In genomic region chr11:110069158-110069737, GRCh38 we compare ENCODE assay signal across 8 cellular contexts. TPM values are rescaled to one million over a fixed set of nuclear protein-coding genes. Genes with fewer than 3 reads are reported as not detected.
DNase-seq lines count a peak whose midpoint lies in the region; ATAC-seq and TF ChIP-seq lines count a peak whose summit lies in the region.

No MANE protein-coding gene starts in this region.

- TF ChIP-seq CTCF in heart right ventricle (IDR thresholded peaks at IDR 0.05): no peak

- H3K9me3 ChIP-seq in BLaER1 treated with 17β-estradiol and CSF1 and Interleukin-3, amounts not matched to agents 10 nM and 100 nM (replicated peaks in 1 of 11): peaks cover 0 to 6% (median 0%) of the 10 kb centered on the region in 11 experiments; a peak in 5 of 22 replicates
- H3K9me3 ChIP-seq in heart right ventricle: no peaks in the 10 kb centered on the region

- peaks cover 35% of the 10 kb centered on the region for H3K27me3 Mint-ChIP-seq in activated T-helper 17 cell treated with anti-CD3 and anti-CD28 coated beads, Interleukin-2, amount 50 U/mL, for 72 hours

- peak; percentile 61 to 66 for DNase-seq in heart right ventricle
- no peak for DNase-seq in NCI-H774 (lab: John Stamatoyannopoulos, UW)
- no peak for DNase-seq in GM19238 (ENCODE audit: insufficient read length, low spot score)

- H3K4me2 ChIP-seq in BLaER1 treated with 17β-estradiol and CSF1 and Interleukin-3, amounts not matched to agents 10 nM and 100 nM: peak overlapping the region; percentile 57 to 87 (median 75)

- H4K20me1 ChIP-seq in BLaER1 treated with 17β-estradiol and CSF1 and Interleukin-3, amounts not matched to agents 10 nM and 100 nM: no peaks in the 10 kb centered on the region

- intact Hi-C loops in heart right ventricle (cut with DNase I): no loop called here

- no peaks in the 10 kb centered on the region for H3K36me3 ChIP-seq in BLaER1 treated with 17β-estradiol and CSF1 and Interleukin-3, amounts not matched to agents 10 nM and 100 nM
- H3K36me3 ChIP-seq in heart right ventricle: no peaks in the 10 kb centered on the region

- H3K4me1 Mint-ChIP-seq in activated T-helper 17 cell treated with anti-CD3 and anti-CD28 coated beads, Interleukin-2, amount 50 U/mL, for 72 hours: peaks cover 3% of the 10 kb centered on the region

- ATAC-seq in HG03354 (IDR thresholded peaks at IDR 0.05; ENCODE audit: poor library complexity, severe bottlenecking, unreplicated experiment) (peak; percentile 50), SK-N-SH treated with all-trans-retinoic acid at 6 μM for 48 hours (peak; percentile 77), heart right ventricle (peak; percentile 88 to 96 (median 90)), GM19035 (IDR thresholded peaks at IDR 0.05; ENCODE audit: unreplicated experiment) (no peak)
- ATAC-seq in activated T-helper 17 cell treated with anti-CD3 and anti-CD28 coated beads, Interleukin-2, amount 50 U/mL, for 72 hours (replicated peaks): no peak

- H3K9me3 Mint-ChIP-seq in activated T-helper 17 cell treated with anti-CD3 and anti-CD28 coated beads, Interleukin-2, amount 50 U/mL, for 72 hours: no peaks in the 10 kb centered on the region

- peak overlapping the region in 10 of 11 experiments; percentile 7 to 70 (median 58); a peak in 15 of 22 replicates for H3K9ac ChIP-seq in BLaER1 treated with 17β-estradiol and CSF1 and Interleukin-3, amounts not matched to agents 10 nM and 100 nM

- 5 to 10% methylated on average over 7 of the region's 7 CpGs for WGBS in heart right ventricle, 2 donors

- H3K27me3 ChIP-seq in BLaER1 treated with 17β-estradiol and CSF1 and Interleukin-3, amounts not matched to agents 10 nM and 100 nM: no peaks in the 10 kb centered on the region
- no peaks in the 10 kb centered on the region for H3K27me3 ChIP-seq in heart right ventricle

- no peaks in the 10 kb centered on the region for H3K36me3 Mint-ChIP-seq in activated T-helper 17 cell treated with anti-CD3 and anti-CD28 coated beads, Interleukin-2, amount 50 U/mL, for 72 hours (ENCODE audit: low read depth)

- peak overlapping the region in 7 of 10 experiments; percentile 4 to 42 (median 17); a peak in 8 of 20 replicates for H3K4me3 ChIP-seq in BLaER1 treated with 17β-estradiol and CSF1 and Interleukin-3, amounts not matched to agents 10 nM and 100 nM
- H3K4me3 ChIP-seq in heart right ventricle: peak overlapping the region in 1 of 10 donors; percentile 34

- peak overlapping the region; percentile 35 to 84 (median 78); a peak in 21 of 22 replicates for H3K27ac ChIP-seq in BLaER1 treated with 17β-estradiol and CSF1 and Interleukin-3, amounts not matched to agents 10 nM and 100 nM
- H3K27ac ChIP-seq in heart right ventricle: peak overlapping the region in 9 of 10 donors; percentile 7 to 75 (median 60)

- peaks cover 24 to 53% (median 33%) of the 10 kb centered on the region in 10 experiments for H3K4me1 ChIP-seq in BLaER1 treated with 17β-estradiol and CSF1 and Interleukin-3, amounts not matched to agents 10 nM and 100 nM
- peaks cover 4 to 28% (median 23%) of the 10 kb centered on the region in 9 donors for H3K4me1 ChIP-seq in heart right ventricle

- H3K4me3 Mint-ChIP-seq in activated T-helper 17 cell treated with anti-CD3 and anti-CD28 coated beads, Interleukin-2, amount 50 U/mL, for 72 hours: no peak overlapping the region

- H3K27ac Mint-ChIP-seq in activated T-helper 17 cell treated with anti-CD3 and anti-CD28 coated beads, Interleukin-2, amount 50 U/mL, for 72 hours: no peak overlapping the region

TF ChIP-seq in SK-N-SH treated with all-trans-retinoic acid at 6 μM for 48 hours, 23 proteins besides CTCF, POLR2A, EP300 and RAD21 (continues in another document):
- no peak for TF ChIP-seq GLIS3 (CRISPR knock-in tag; IDR thresholded peaks at IDR 0.05)
- no peak for TF ChIP-seq TCF4 (CRISPR knock-in tag; IDR thresholded peaks at IDR 0.05; ENCODE audit: borderline replicate concordance)
- no peak for TF ChIP-seq PATZ1 (CRISPR knock-in tag; IDR thresholded peaks at IDR 0.05; ENCODE audit: borderline replicate concordance)
- TF ChIP-seq ISL1 (CRISPR knock-in tag; IDR thresholded peaks at IDR 0.05): no peak
- TF ChIP-seq ZNF70 (CRISPR knock-in tag; IDR thresholded peaks at IDR 0.05): no peak
- no peak for TF ChIP-seq CSRNP3 (CRISPR knock-in tag; IDR thresholded peaks at IDR 0.05)
- no peak for TF ChIP-seq ZFP3 (CRISPR knock-in tag; IDR thresholded peaks at IDR 0.05)
- no peak for TF ChIP-seq TOX (CRISPR knock-in tag; IDR thresholded peaks at IDR 0.05; ENCODE audit: borderline replicate concordance)
- TF ChIP-seq ZNF8 (CRISPR knock-in tag; IDR thresholded peaks at IDR 0.05): no peak
- no peak for TF ChIP-seq TSHZ2 (CRISPR knock-in tag; IDR thresholded peaks at IDR 0.05)
- TF ChIP-seq CREB5 (CRISPR knock-in tag; IDR thresholded peaks at IDR 0.05; ENCODE audit: low read depth): no peak
- TF ChIP-seq RARB (CRISPR knock-in tag; IDR thresholded peaks at IDR 0.05): no peak
- no peak for TF ChIP-seq ESRRG (CRISPR knock-in tag; IDR thresholded peaks at IDR 0.05)
- TF ChIP-seq BACH2 (CRISPR knock-in tag; IDR thresholded peaks at IDR 0.05; ENCODE audit: borderline replicate concordance): no peak
- TF ChIP-seq ZFP30 (CRISPR knock-in tag; IDR thresholded peaks at IDR 0.05): no peak
- TF ChIP-seq CSDC2 (CRISPR knock-in tag; IDR thresholded peaks at IDR 0.05): no peak
- no peak for TF ChIP-seq OSR1 (CRISPR knock-in tag; IDR thresholded peaks at IDR 0.05)

RNA-seq across cellular contexts. Expression of gene ZC3H12C, which starts 23.9 kb away (rescaled TPM):
- 10 to 100 TPM; 15.1 to 22.8 (median 20.9) TPM for total RNA-seq in heart right ventricle
- 1 to 10 TPM; 2.1 to 3.1 TPM for polyA plus RNA-seq in heart right ventricle
- total RNA-seq in activated T-helper 17 cell treated with anti-CD3 and anti-CD28 coated beads, Interleukin-2, amount 50 U/mL, for 72 hours: 1 to 10 TPM; 2.9 to 5.8 TPM

Comparison
In these comparisons a context has a peak if more than half of its experiments do, and no peak if none do; other contexts are left out.
1. ATAC-seq: peak in HG03354 (single experiment), SK-N-SH treated with all-trans-retinoic acid at 6 μM for 48 hours (single experiment) and heart right ventricle (8 of 8); none in activated T-helper 17 cell treated with anti-CD3 and anti-CD28 coated beads, Interleukin-2, amount 50 U/mL, for 72 hours (single experiment) and GM19035 (single experiment).
2. DNase-seq: peak in heart right ventricle (2 of 2); none in NCI-H774 (single experiment) and GM19238 (single experiment).